In genomic region chr9:114156311-114156657, GRCh38 we compare ENCODE assay signal across 8 cellular contexts. TPM values are rescaled to one million over a fixed set of nuclear protein-coding genes. Genes with fewer than 3 reads are reported as not detected.
A peak's percentile ranks its signal among the peaks of the same experiment; 100 is the strongest.
DNase-seq lines count a peak whose midpoint lies in the region; ATAC-seq and TF ChIP-seq lines count a peak whose summit lies in the region.

No MANE protein-coding gene starts in this region.

- H3K27me3 Mint-ChIP-seq in activated naive CD8-positive, alpha-beta T cell treated with anti-CD3 and anti-CD28 coated beads, Interleukin-2, amount 10 ng/mL, durations not matched to agents 7 days and 5 days = peaks cover 40% of the 10 kb centered on the region

- H3K9me3 ChIP-seq in iPS-18c (ENCODE audit: control insufficient read depth, insufficient read depth, low read length) = no peaks in the 10 kb centered on the region

- peak overlapping the region; percentile 70 for H3K4me3 ChIP-seq in iPS-18c (ENCODE audit: insufficient read depth, low read depth, low read length)

- peaks cover 11% of the 10 kb centered on the region for H3K4me1 Mint-ChIP-seq in activated naive CD8-positive, alpha-beta T cell treated with anti-CD3 and anti-CD28 coated beads, Interleukin-2, amount 10 ng/mL, durations not matched to agents 7 days and 5 days

- peak overlapping the region; percentile 91 for H3K4me3 Mint-ChIP-seq in activated naive CD8-positive, alpha-beta T cell treated with anti-CD3 and anti-CD28 coated beads, Interleukin-2, amount 10 ng/mL, durations not matched to agents 7 days and 5 days

- H3K36me3 Mint-ChIP-seq in activated naive CD8-positive, alpha-beta T cell treated with anti-CD3 and anti-CD28 coated beads, Interleukin-2, amount 10 ng/mL, durations not matched to agents 7 days and 5 days = no peaks in the 10 kb centered on the region

- ATAC-seq in activated naive CD8-positive, alpha-beta T cell treated with anti-CD3 and anti-CD28 coated beads, Interleukin-2, amount 10 ng/mL, durations not matched to agents 7 days and 5 days (ENCODE audit: low read depth) = no peak
- no peak for ATAC-seq in GM21367 (IDR thresholded peaks at IDR 0.05; ENCODE audit: unreplicated experiment)

- peak; percentile 2 for DNase-seq in SKM-1 treated with dmso at 0.1 percent for 144 hours (lab: John Stamatoyannopoulos, UW; ENCODE audit: unreplicated experiment)
- no peak for DNase-seq in SKM-1 (lab: John Stamatoyannopoulos, UW; ENCODE audit: unreplicated experiment)
- DNase-seq in activated naive CD8-positive, alpha-beta T cell treated with anti-CD3 and anti-CD28 coated beads, Interleukin-2, amount 10 ng/mL, durations not matched to agents 7 days and 5 days = no peak
- peak; percentile 32 for DNase-seq in stimulated activated CD4-positive, alpha-beta T cell treated with anti-CD3 and anti-CD28 coated beads, Interleukin-1b, Interleukin-23, amount 100 ng/mL, for 48 hours
- no peak for DNase-seq in GM20000 (ENCODE audit: low spot score)
- no peak for DNase-seq in activated gamma-delta T cell treated with Interleukin-2 at 50 U/mL for 16 hours

- POLR2A ChIA-PET in activated naive CD8-positive, alpha-beta T cell treated with anti-CD3 and anti-CD28 coated beads, Interleukin-2, amount 10 ng/mL, durations not matched to agents 7 days and 5 days (lab: Charles Lee) = no interaction called here

- TF ChIP-seq CTCF in GM20000 (IDR thresholded peaks at IDR 0.05; ENCODE audit: extremely low read depth, missing control alignments) = no peak

- H3K27ac Mint-ChIP-seq in activated naive CD8-positive, alpha-beta T cell treated with anti-CD3 and anti-CD28 coated beads, Interleukin-2, amount 10 ng/mL, durations not matched to agents 7 days and 5 days = peak overlapping the region; percentile 78

- H3K9me3 Mint-ChIP-seq in activated naive CD8-positive, alpha-beta T cell treated with anti-CD3 and anti-CD28 coated beads, Interleukin-2, amount 10 ng/mL, durations not matched to agents 7 days and 5 days = no peaks in the 10 kb centered on the region

RNA-seq across cellular contexts. Expression of gene COL27A1, which starts 0.9 kb away (rescaled TPM):
- total RNA-seq in activated naive CD8-positive, alpha-beta T cell treated with anti-CD3 and anti-CD28 coated beads, Interleukin-2, amount 10 ng/mL, durations not matched to agents 7 days and 5 days = 1 to 10 TPM; 1.7 to 1.9 TPM

RNA-seq across cellular contexts. Expression of gene KIF12, which starts 57.2 kb away (rescaled TPM):
- not detected for total RNA-seq in activated naive CD8-positive, alpha-beta T cell treated with anti-CD3 and anti-CD28 coated beads, Interleukin-2, amount 10 ng/mL, durations not matched to agents 7 days and 5 days

Comparison
In these comparisons a context has a peak if more than half of its experiments do, and no peak if none do; other contexts are left out.
1. DNase-seq: peak in SKM-1 treated with dmso at 0.1 percent for 144 hours (single experiment) and stimulated activated CD4-positive, alpha-beta T cell treated with anti-CD3 and anti-CD28 coated beads, Interleukin-1b, Interleukin-23, amount 100 ng/mL, for 48 hours (single experiment); none in SKM-1 (single experiment), activated naive CD8-positive, alpha-beta T cell treated with anti-CD3 and anti-CD28 coated beads, Interleukin-2, amount 10 ng/mL, durations not matched to agents 7 days and 5 days (single experiment), GM20000 (single experiment) and activated gamma-delta T cell treated with Interleukin-2 at 50 U/mL for 16 hours (single experiment).